ENCODE assay signal across 8 cellular contexts in genomic region chr1:72207059-72207458, GRCh38.
"Had no signal": no experiment of that assay in that cellular context is flagged by ENCODE, and none has a peak within 500 bp of the region (broad histone marks: within the 10 kb centered on the region; RNA-seq: fewer than 3 reads in every experiment).

No MANE protein-coding gene starts in this region.

- H3K9me3 Mint-ChIP-seq: GM23338, H9 had no signal

- H3K4me1 Mint-ChIP-seq: H9 had no signal

- H3K4me3 ChIP-seq: GM23338, K562 had no signal

- H3K4me3 Mint-ChIP-seq: GM23338, H9 had no signal

- FAIRE-seq: H1, H54, K562 had no signal

- DNase-seq: H9, HCEC 1CT, IMR-90, KG1 had no signal

- H3K27ac Mint-ChIP-seq: GM23338, H9 had no signal

- ATAC-seq: GM23338, K562 had no signal
